In genomic region chr15:28834957-28835585, GRCh38 we compare ENCODE assay signal across 20 cellular contexts. TPM values are rescaled to one million over a fixed set of nuclear protein-coding genes. Genes with fewer than 3 reads are reported as not detected.
"Had no signal": no experiment of that assay in that cellular context is flagged by ENCODE, and none has a peak within 500 bp of the region (broad histone marks: within the 10 kb centered on the region; RNA-seq: fewer than 3 reads in every experiment).

No MANE protein-coding gene starts in this region.

RNA-seq across cellular contexts. Expression of gene GOLGA6L7, which starts 13.4 kb away (rescaled TPM):
- total RNA-seq: activated naive CD4-positive, alpha-beta T cell treated with anti-CD3 and anti-CD28 coated beads for 36 hours; activated naive CD4-positive, alpha-beta T cell treated with anti-CD3 and anti-CD28 coated beads, Interleukin-2, amount 50 U/mL, for 72 hours; activated naive CD8-positive, alpha-beta T cell treated with anti-CD3 and anti-CD28 coated beads for 36 hours; activated T-cell treated with anti-CD3 and anti-CD28 coated beads, Interleukin-2, amount 50 U/mL, for 4 hours; activated T-cell treated with anti-CD3 and anti-CD28 coated beads, Interleukin-2, amount 50 U/mL, for 72 hours; activated T-helper 1 cell treated with anti-CD3 and anti-CD28 coated beads, Interleukin-12 subunit alpha, Interleukin-12 subunit beta, Interleukin-2, Interleukin-4 antibody, amounts not matched to agents 30 ng/mL and 10 ng/mL and 1 ng/mL, durations not matched to agents 14 hours and 24 hours and 36 hours; activated T-helper 17 cell treated with anti-CD3 and anti-CD28 coated beads, Interleukin-2, amount 50 U/mL, for 72 hours; activated T-helper 2 cell treated with anti-CD3 and anti-CD28 coated beads, Interferon-gamma antibody, Interleukin-2, Interleukin-4, amounts not matched to agents 10 μg/mL and 5 μg/mL and 100 μg/mL, durations not matched to agents 14 hours and 24 hours and 36 hours; adrenal gland; aorta; ascending aorta; astrocyte; body of pancreas; breast epithelium; bronchial epithelial cell; cardiac muscle cell; cardiac septum; cerebellum; chondrocyte had no signal
- polyA plus RNA-seq: adipose tissue, adrenal gland, aorta had no signal
